8 cellular contexts compared by ENCODE assay signal in genomic region chr7:2863461-2864066, GRCh38. TPM values are rescaled to one million over a fixed set of nuclear protein-coding genes. Genes with fewer than 3 reads are reported as not detected.
DNase-seq lines count a peak whose midpoint lies in the region; ATAC-seq and TF ChIP-seq lines count a peak whose summit lies in the region.

No MANE protein-coding gene starts in this region.

- H3K27me3 ChIP-seq in psoas muscle (ENCODE audit: insufficient read depth in 3 of 3, low read length in 2 of 3) (peaks cover 0 to 3% (median 0%) of the 10 kb centered on the region in 3 donors), vagina (no peaks in the 10 kb centered on the region)

- H3K9me3 ChIP-seq in psoas muscle (no peaks in the 10 kb centered on the region), vagina (no peaks in the 10 kb centered on the region)

- 29 to 36% (median 31%) methylated on average over 18 of the region's 18 CpGs for WGBS in psoas muscle, 3 donors

- peak in 1 of 2 donors; percentile 17 for TF ChIP-seq POLR2A in vagina (IDR thresholded peaks at IDR 0.05)

- H3K4me3 ChIP-seq in AG09309 (ENCODE audit: control insufficient read depth, low read depth, low read length) (peak overlapping the region; percentile 33), psoas muscle (peak overlapping the region; percentile 25), vagina (peak overlapping the region; percentile 5 to 24)

- peaks cover 15% of the 10 kb centered on the region for H3K4me1 ChIP-seq in psoas muscle
- peaks cover 24% of the 10 kb centered on the region for H3K4me1 ChIP-seq in vagina

- intact Hi-C loops in psoas muscle (cut with DNase I), result loop anchor here in 1 of 2 donors (10.0 kb wide), 1 partner anchor 1031 kb away; no protein-coding TSS in a partner anchor
- intact Hi-C loops in vagina (cut with DNase I), result no loop called here

- H3K36me3 ChIP-seq in psoas muscle (ENCODE audit: insufficient read depth in 1 of 2, low read depth in 1 of 2), result no peaks in the 10 kb centered on the region
- H3K36me3 ChIP-seq in vagina, result no peaks in the 10 kb centered on the region

- TF ChIP-seq CTCF in AG09309 (IDR thresholded peaks at IDR 0.05; ENCODE audit: control insufficient read depth, insufficient read depth, low read depth, low read length, missing control alignments) (no peak), psoas muscle (IDR thresholded peaks at IDR 0.05) (no peak), vagina (IDR thresholded peaks at IDR 0.05) (no peak)

- DNase-seq in AG09309 (ENCODE audit: low read depth), result peak; percentile 92
- DNase-seq in RPMI8226, result peak; percentile 86
- peak; percentile 66 for DNase-seq in activated effector memory CD4-positive, alpha-beta T cell treated with Interleukin-2 at 50 U/mL for 16 hours
- DNase-seq in glomerular endothelial cell (ENCODE audit: extremely low read depth, low read depth, low spot score), result peak; percentile 76
- peak; percentile 85 to 89 for DNase-seq in psoas muscle
- DNase-seq in vagina (ENCODE audit: extremely low spot score in 2 of 2), result peak in 1 of 2 donors; percentile 97

- peak; percentile 95 for ATAC-seq in GM18907 (IDR thresholded peaks at IDR 0.05; ENCODE audit: unreplicated experiment)
- peak; percentile 96 for ATAC-seq in HG03103 (IDR thresholded peaks at IDR 0.05; ENCODE audit: low read depth, unreplicated experiment)
- ATAC-seq in psoas muscle, result peak; percentile 78 to 85 (median 84)

- H3K27ac ChIP-seq in psoas muscle (peak overlapping the region; percentile 74), vagina (peak overlapping the region; percentile 90)

RNA-seq across cellular contexts. Expression of gene GNA12, which starts 19.5 kb away (rescaled TPM):
- 70.8 and 86.9 TPM in 2 replicates for total RNA-seq in glomerular endothelial cell
- total RNA-seq in psoas muscle, result 10 to 100 TPM; 14.6 to 20.2 (median 15.0) TPM
- 10 to 100 TPM in 2 of 3 donors, 1 to 10 TPM in 1; 7.1 to 19.3 (median 17.6) TPM for polyA plus RNA-seq in psoas muscle
- 29.5 TPM for total RNA-seq in vagina
